ENCODE assay signal across 8 cellular contexts in the genomic region with DNA sequence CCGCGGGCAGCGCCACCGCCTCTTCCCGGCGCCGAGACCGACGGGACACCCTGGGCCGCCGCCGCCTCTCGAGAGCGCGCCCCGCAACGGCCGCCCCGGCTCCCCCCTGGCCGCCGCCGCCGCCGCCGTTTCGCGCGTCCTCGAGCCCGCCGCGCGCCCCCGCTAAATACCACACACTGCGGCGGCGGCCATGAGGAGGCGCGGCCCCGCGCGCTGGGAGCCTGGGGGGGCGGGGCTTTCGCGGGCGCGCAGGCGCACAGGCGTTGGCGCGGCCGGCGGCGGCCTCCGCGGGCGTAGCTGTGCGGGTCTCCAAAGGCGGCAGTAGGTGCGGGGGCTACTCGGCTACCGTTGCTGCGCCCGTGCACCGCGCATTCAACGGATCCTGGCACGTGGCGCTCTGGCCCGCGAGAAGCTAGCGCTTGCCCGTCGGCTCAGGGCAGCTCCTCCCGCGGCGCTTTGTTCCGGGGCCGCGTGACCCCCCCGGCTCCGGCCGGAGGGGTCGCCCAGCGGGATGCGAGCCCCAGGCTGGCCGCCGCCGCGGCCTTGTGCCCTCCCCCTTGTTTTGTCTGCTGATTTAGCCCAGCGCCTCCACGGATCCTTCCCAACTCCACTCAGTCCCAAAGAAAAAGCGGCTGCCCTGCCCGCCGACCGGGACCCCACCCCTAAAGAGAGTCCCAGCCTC. TPM values are rescaled to one million over a fixed set of nuclear protein-coding genes. Genes with fewer than 3 reads are reported as not detected.
DNase-seq lines count a peak whose midpoint lies in the region; ATAC-seq lines count a peak whose summit lies in the region.

A gene with protein sequence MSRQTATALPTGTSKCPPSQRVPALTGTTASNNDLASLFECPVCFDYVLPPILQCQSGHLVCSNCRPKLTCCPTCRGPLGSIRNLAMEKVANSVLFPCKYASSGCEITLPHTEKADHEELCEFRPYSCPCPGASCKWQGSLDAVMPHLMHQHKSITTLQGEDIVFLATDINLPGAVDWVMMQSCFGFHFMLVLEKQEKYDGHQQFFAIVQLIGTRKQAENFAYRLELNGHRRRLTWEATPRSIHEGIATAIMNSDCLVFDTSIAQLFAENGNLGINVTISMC (minus strand): TSS at position 142 of the 682 bp plus-strand sequence. CDS start 22,985 bp downstream, outside the sequence.

- H3K9me3 ChIP-seq in BLaER1 (peaks cover 10% of the 10 kb centered on the region), endocrine pancreas (ENCODE audit: control insufficient read depth, low read length) (no peaks in the 10 kb centered on the region), mesodermal cell (ENCODE audit: control insufficient read depth, low read length) (no peaks in the 10 kb centered on the region)

- peak within 1 kb of the TSS; percentile 97 for H3K4me2 ChIP-seq in BLaER1

- peak within 1 kb of the TSS; percentile 100 for H3K27ac ChIP-seq in BLaER1
- H3K27ac ChIP-seq in mesodermal cell (ENCODE audit: low read depth, low read length, severe bottlenecking) = peak within 1 kb of the TSS; percentile 99

- WGBS in mesodermal cell (ENCODE audit: insufficient coverage in 2 of 2), 2 experiments = 0% methylated on average over 53 to 67 of the region's 96 CpGs

- H3K27me3 ChIP-seq in BLaER1 (no peaks in the 10 kb centered on the region), endocrine pancreas (ENCODE audit: control insufficient read depth, insufficient read depth, low read length) (no peaks in the 10 kb centered on the region)

- H3K9ac ChIP-seq in BLaER1 (peak within 1 kb of the TSS; percentile 100), endocrine pancreas (ENCODE audit: control insufficient read depth, insufficient read depth, low read length) (peak within 1 kb of the TSS; percentile 86)

- ATAC-seq in HG03432 (IDR thresholded peaks at IDR 0.05; ENCODE audit: unreplicated experiment) = peak; percentile 72

- H3K36me3 ChIP-seq in BLaER1 = peaks cover 10% of the 10 kb centered on the region; the same call in 1 of the 2 replicates
- H3K36me3 ChIP-seq in endocrine pancreas (ENCODE audit: control insufficient read depth, insufficient read depth, low read length) = no peaks in the 10 kb centered on the region
- H3K36me3 ChIP-seq in mesodermal cell (ENCODE audit: control insufficient read depth, insufficient read depth, low read length) = no peaks in the 10 kb centered on the region

- peak within 1 kb of the TSS; percentile 95 for H3K4me3 ChIP-seq in BLaER1
- H3K4me3 ChIP-seq in endocrine pancreas (ENCODE audit: control insufficient read depth, insufficient read depth, low read length) = peak within 1 kb of the TSS; percentile 97
- H3K4me3 ChIP-seq in mesodermal cell (ENCODE audit: extremely low read depth, insufficient read depth, low read length, poor library complexity, severe bottlenecking) = peak within 1 kb of the TSS; percentile 83

- H4K20me1 ChIP-seq in BLaER1 = peaks cover 40% of the 10 kb centered on the region

- DNase-seq in GM19238 (ENCODE audit: insufficient read length, low spot score) (peak; percentile 92), NOMO-1 (lab: John Stamatoyannopoulos, UW; ENCODE audit: unreplicated experiment in 2 of 2) (peak; percentile 62 to 83)
- DNase-seq in activated CD8-positive, alpha-beta memory T cell treated with anti-CD3 and anti-CD28 coated beads for 48 hours (ENCODE audit: low read depth in 2 of 3, low spot score in 2 of 3) = peak; percentile 64 to 75 (median 65)
- peak; percentile 85 for DNase-seq in stimulated activated CD8-positive, alpha-beta memory T cell treated with anti-CD3 and anti-CD28 coated beads, Interleukin-15, amount 100 ng/mL, for 24 hours (ENCODE audit: low read depth)

- H3K4me1 ChIP-seq in BLaER1 (peaks cover 30% of the 10 kb centered on the region), endocrine pancreas (ENCODE audit: control insufficient read depth, insufficient read depth, low read length) (peaks cover 14% of the 10 kb centered on the region), mesodermal cell (ENCODE audit: control insufficient read depth, insufficient read depth, low read length, poor library complexity, severe bottlenecking) (no peaks in the 10 kb centered on the region)

RNA-seq across cellular contexts. Expression of the gene that starts here (rescaled TPM):
- polyA plus RNA-seq in mesodermal cell (2013, experiment 1 of 2) = 31.1 TPM
- 30.0 TPM for polyA plus RNA-seq in mesodermal cell (2013, experiment 2 of 2)

Comparison
In these comparisons a context has a peak if more than half of its experiments do, and no peak if none do; other contexts are left out.
1. Peak in every context shown above with its lines: DNase-seq, ATAC-seq, H3K4me3 ChIP-seq and H3K27ac ChIP-seq.